Comparison of ENCODE assay signal across 18 cellular contexts in the genomic region with DNA sequence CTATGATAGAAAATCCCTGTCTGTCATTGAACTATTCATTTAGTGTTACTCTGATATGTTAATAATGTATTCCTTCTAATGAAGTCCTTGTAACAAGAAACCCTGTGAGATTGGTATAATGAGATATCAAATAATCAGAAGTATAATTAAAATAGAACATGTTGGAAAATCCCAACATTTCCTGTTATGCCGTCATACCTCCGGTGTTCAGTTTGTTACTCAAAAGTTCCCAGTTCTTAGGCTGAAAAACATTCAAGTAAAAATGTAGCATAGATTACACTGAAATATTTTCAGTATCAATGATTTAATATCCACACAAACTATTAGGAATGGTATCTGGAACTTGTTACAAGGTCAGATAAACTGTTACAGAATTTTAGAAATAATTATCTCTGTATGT.
"Had no signal": no experiment of that assay in that cellular context is flagged by ENCODE, and none has a peak within 500 bp of the region (broad histone marks: within the 10 kb centered on the region; RNA-seq: fewer than 3 reads in every experiment).

No MANE protein-coding gene starts in this region.

- DNase-seq: KBM-7, MV-4-11, NCI-H1048, NCI-H1105 treated with DMSO at 0.1 percent for 48 hours, NCI-H1417 treated with DMSO at 0.1 percent for 48 hours, NCI-H146, NCI-H1694 treated with DMSO at 0.1 percent for 48 hours, NCI-H1930, NCI-H2081, NCI-H2107, NCI-H2227 treated with DMSO at 0.1 percent for 48 hours, NCI-H446, NCI-H510A, NCI-H524 treated with DMSO at 0.1 percent for 48 hours, NCI-H69, NCI-H774, SHP77, SK-N-SH had no signal
